Comparison of ENCODE assay signal across 12 cellular contexts in genomic region chr9:82117025-82117424, GRCh38.
A peak's percentile ranks its signal among the peaks of the same experiment; 100 is the strongest.
DNase-seq lines count a peak whose midpoint lies in the region; ATAC-seq and TF ChIP-seq lines count a peak whose summit lies in the region.
"Had no signal": no experiment of that assay in that cellular context is flagged by ENCODE, and none has a peak within 500 bp of the region (broad histone marks: within the 10 kb centered on the region; RNA-seq: fewer than 3 reads in every experiment).

No MANE protein-coding gene starts in this region.

- intact Hi-C loops in heart right ventricle (cut with DNase I) = no loop called here
- intact Hi-C loops in Right ventricle myocardium inferior (cut with DNase I) = no loop called here

- H3K27me3 ChIP-seq in heart right ventricle = no peaks in the 10 kb centered on the region
- H3K27me3 ChIP-seq in effector memory CD4-positive, alpha-beta T cell (replicated peaks; ENCODE audit: control insufficient read depth, insufficient read depth, low read length, poor library complexity, severe bottlenecking) = no peaks in the 10 kb centered on the region
- H3K27me3 ChIP-seq: BE2C had no signal

- H3K4me1 ChIP-seq in heart right ventricle = peaks cover 0 to 6% (median 0%) of the 10 kb centered on the region in 9 donors
- no peaks in the 10 kb centered on the region for H3K4me1 ChIP-seq in effector memory CD4-positive, alpha-beta T cell (ENCODE audit: control insufficient read depth, insufficient read depth, low read length, poor library complexity, severe bottlenecking)

- in situ Hi-C loops in astrocyte of the spinal cord (cut with HindIII; ENCODE audit: low sequenced_read_pairs) = no loop called here

- H3K4me3 ChIP-seq in heart right ventricle (no peak overlapping the region), astrocyte of the spinal cord (ENCODE audit: low read depth, low read length) (no peak overlapping the region)
- H3K4me3 ChIP-seq in effector memory CD4-positive, alpha-beta T cell (ENCODE audit: insufficient read depth, low read depth, low read length, poor library complexity, severe bottlenecking) = no peak overlapping the region

- TF ChIP-seq CTCF in heart right ventricle (IDR thresholded peaks at IDR 0.05) (no peak), astrocyte of the spinal cord (IDR thresholded peaks at IDR 0.05; ENCODE audit: low read depth, low read length) (no peak)

- WGBS in heart right ventricle, 2 donors = 56 to 62% methylated on average over 6 of the region's 6 CpGs

- peak in 1 of 2 donors; percentile 10 for DNase-seq in heart right ventricle
- no peak for DNase-seq in Right ventricle myocardium inferior (ENCODE audit: missing footprints)
- DNase-seq in astrocyte of the spinal cord (ENCODE audit: low read depth, low spot score) = peak; percentile 85
- DNase-seq in left kidney (ENCODE audit: low read depth, low spot score) = peak; percentile 15
- no peak for DNase-seq in glomerular visceral epithelial cell (ENCODE audit: extremely low spot score)
- no peak for DNase-seq in effector memory CD4-positive, alpha-beta T cell
- DNase-seq: BE2C, immature natural killer cell, NCI-H526, small intestine had no signal

- no peak overlapping the region for H3K27ac ChIP-seq in heart right ventricle
- H3K27ac ChIP-seq in effector memory CD4-positive, alpha-beta T cell (ENCODE audit: insufficient read depth, low read length, poor library complexity, severe bottlenecking) = no peak overlapping the region

- H3K9me3 ChIP-seq in heart right ventricle = no peaks in the 10 kb centered on the region
- no peaks in the 10 kb centered on the region for H3K9me3 ChIP-seq in effector memory CD4-positive, alpha-beta T cell (ENCODE audit: control insufficient read depth, low read length)
- H3K9me3 ChIP-seq: BE2C had no signal

- ATAC-seq in heart right ventricle (peak in 5 of 8 donors; percentile 48 to 90 (median 72)), Right ventricle myocardium inferior (no peak), GM19035 (IDR thresholded peaks at IDR 0.05; ENCODE audit: unreplicated experiment) (no peak), HG03460 (IDR thresholded peaks at IDR 0.05; ENCODE audit: unreplicated experiment) (no peak)

- no peaks in the 10 kb centered on the region for H3K36me3 ChIP-seq in heart right ventricle
- H3K36me3 ChIP-seq in effector memory CD4-positive, alpha-beta T cell (ENCODE audit: control insufficient read depth, insufficient read depth, low read length) = no peaks in the 10 kb centered on the region
- H3K36me3 ChIP-seq: BE2C had no signal

Comparison
In these comparisons a context has a peak if more than half of its experiments do, and no peak if none do; other contexts are left out.
1. ATAC-seq: peak in heart right ventricle (5 of 8); none in Right ventricle myocardium inferior (single experiment), GM19035 (single experiment) and HG03460 (single experiment).
2. DNase-seq: peak in astrocyte of the spinal cord (single experiment) and left kidney (single experiment); none in Right ventricle myocardium inferior (single experiment), glomerular visceral epithelial cell (single experiment) and effector memory CD4-positive, alpha-beta T cell (0 of 3).